Comparison of ENCODE assay signal across 2 cellular contexts in the genomic region with DNA sequence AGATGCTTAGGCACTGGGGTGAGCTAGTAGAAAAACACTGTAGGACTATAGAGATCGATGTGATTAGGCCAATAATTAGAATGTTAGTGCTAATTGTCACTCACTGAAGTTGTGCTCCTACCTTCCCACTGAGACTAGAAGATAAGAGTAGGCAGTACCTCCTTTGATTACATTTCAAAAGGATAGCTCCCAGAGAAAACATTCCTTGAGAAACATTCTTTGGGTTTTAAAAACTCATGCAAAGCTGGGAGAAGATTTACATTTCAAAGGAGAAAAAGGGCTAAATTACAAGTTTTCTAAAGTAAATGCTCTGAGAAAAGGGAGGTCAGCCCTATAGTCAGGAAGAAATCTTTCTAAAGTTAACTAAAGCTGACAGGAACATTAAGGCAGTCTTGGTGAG.
TF ChIP-seq lines count a peak whose summit lies in the region.

No MANE protein-coding gene starts in this region.

TF ChIP-seq in GM23338, 12 proteins besides CTCF, POLR2A, EP300 and RAD21 (continued from another document):
- TF ChIP-seq REST (IDR thresholded peaks at IDR 0.05; ENCODE audit: unreplicated experiment) (no peak), CREB1 (CRISPR knock-in tag; IDR thresholded peaks at IDR 0.05; ENCODE audit: low read depth) (no peak), EZH2 (IDR thresholded peaks at IDR 0.05; ENCODE audit: low read depth, unreplicated experiment) (no peak), POLR2AphosphoS5 (IDR thresholded peaks at IDR 0.05; ENCODE audit: low read depth) (no peak), ZNF462 (CRISPR knock-in tag; IDR thresholded peaks at IDR 0.05) (0 out of 2 replicates have a peak, but pooled peaks have one; percentile 30), ZNF331 (CRISPR knock-in tag; IDR thresholded peaks at IDR 0.05; ENCODE audit: low read depth) (no peak), ETS1 (IDR thresholded peaks at IDR 0.05) (no peak)

TF ChIP-seq in WTC11, 78 proteins besides CTCF, POLR2A, EP300 and RAD21 (continued from another document):
- TF ChIP-seq FOXP4 (CRISPR knock-in tag; IDR thresholded peaks at IDR 0.05), result peak; percentile 19; the same call in 1 of the 2 replicates
- TF ChIP-seq TEAD1 (CRISPR knock-in tag; IDR thresholded peaks at IDR 0.05), result peak; percentile 49; the same call in 1 of the 2 replicates
- TF ChIP-seq CDX4 (CRISPR knock-in tag; IDR thresholded peaks at IDR 0.05; ENCODE audit: borderline replicate concordance), result no peak
- no peak for TF ChIP-seq TP53 (CRISPR knock-in tag; IDR thresholded peaks at IDR 0.05)
- TF ChIP-seq MAX (CRISPR knock-in tag; IDR thresholded peaks at IDR 0.05), result no peak
- TF ChIP-seq MLX (CRISPR knock-in tag; IDR thresholded peaks at IDR 0.05), result no peak
- TF ChIP-seq, protein P1, sequence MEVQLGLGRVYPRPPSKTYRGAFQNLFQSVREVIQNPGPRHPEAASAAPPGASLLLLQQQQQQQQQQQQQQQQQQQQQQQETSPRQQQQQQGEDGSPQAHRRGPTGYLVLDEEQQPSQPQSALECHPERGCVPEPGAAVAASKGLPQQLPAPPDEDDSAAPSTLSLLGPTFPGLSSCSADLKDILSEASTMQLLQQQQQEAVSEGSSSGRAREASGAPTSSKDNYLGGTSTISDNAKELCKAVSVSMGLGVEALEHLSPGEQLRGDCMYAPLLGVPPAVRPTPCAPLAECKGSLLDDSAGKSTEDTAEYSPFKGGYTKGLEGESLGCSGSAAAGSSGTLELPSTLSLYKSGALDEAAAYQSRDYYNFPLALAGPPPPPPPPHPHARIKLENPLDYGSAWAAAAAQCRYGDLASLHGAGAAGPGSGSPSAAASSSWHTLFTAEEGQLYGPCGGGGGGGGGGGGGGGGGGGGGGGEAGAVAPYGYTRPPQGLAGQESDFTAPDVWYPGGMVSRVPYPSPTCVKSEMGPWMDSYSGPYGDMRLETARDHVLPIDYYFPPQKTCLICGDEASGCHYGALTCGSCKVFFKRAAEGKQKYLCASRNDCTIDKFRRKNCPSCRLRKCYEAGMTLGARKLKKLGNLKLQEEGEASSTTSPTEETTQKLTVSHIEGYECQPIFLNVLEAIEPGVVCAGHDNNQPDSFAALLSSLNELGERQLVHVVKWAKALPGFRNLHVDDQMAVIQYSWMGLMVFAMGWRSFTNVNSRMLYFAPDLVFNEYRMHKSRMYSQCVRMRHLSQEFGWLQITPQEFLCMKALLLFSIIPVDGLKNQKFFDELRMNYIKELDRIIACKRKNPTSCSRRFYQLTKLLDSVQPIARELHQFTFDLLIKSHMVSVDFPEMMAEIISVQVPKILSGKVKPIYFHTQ (CRISPR knock-in tag; IDR thresholded peaks at IDR 0.05), result no peak
- no peak for TF ChIP-seq RELA (CRISPR knock-in tag; IDR thresholded peaks at IDR 0.05; ENCODE audit: borderline replicate concordance)
- TF ChIP-seq TCF7 (CRISPR knock-in tag; IDR thresholded peaks at IDR 0.05; ENCODE audit: low read depth), result no peak
- no peak for TF ChIP-seq ZSCAN18 (CRISPR knock-in tag; IDR thresholded peaks at IDR 0.05)
- TF ChIP-seq, protein P2, sequence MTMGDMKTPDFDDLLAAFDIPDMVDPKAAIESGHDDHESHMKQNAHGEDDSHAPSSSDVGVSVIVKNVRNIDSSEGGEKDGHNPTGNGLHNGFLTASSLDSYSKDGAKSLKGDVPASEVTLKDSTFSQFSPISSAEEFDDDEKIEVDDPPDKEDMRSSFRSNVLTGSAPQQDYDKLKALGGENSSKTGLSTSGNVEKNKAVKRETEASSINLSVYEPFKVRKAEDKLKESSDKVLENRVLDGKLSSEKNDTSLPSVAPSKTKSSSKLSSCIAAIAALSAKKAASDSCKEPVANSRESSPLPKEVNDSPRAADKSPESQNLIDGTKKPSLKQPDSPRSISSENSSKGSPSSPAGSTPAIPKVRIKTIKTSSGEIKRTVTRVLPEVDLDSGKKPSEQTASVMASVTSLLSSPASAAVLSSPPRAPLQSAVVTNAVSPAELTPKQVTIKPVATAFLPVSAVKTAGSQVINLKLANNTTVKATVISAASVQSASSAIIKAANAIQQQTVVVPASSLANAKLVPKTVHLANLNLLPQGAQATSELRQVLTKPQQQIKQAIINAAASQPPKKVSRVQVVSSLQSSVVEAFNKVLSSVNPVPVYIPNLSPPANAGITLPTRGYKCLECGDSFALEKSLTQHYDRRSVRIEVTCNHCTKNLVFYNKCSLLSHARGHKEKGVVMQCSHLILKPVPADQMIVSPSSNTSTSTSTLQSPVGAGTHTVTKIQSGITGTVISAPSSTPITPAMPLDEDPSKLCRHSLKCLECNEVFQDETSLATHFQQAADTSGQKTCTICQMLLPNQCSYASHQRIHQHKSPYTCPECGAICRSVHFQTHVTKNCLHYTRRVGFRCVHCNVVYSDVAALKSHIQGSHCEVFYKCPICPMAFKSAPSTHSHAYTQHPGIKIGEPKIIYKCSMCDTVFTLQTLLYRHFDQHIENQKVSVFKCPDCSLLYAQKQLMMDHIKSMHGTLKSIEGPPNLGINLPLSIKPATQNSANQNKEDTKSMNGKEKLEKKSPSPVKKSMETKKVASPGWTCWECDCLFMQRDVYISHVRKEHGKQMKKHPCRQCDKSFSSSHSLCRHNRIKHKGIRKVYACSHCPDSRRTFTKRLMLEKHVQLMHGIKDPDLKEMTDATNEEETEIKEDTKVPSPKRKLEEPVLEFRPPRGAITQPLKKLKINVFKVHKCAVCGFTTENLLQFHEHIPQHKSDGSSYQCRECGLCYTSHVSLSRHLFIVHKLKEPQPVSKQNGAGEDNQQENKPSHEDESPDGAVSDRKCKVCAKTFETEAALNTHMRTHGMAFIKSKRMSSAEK (CRISPR knock-in tag; IDR thresholded peaks at IDR 0.05; ENCODE audit: borderline replicate concordance), result no peak
- TF ChIP-seq E2F1 (CRISPR knock-in tag; IDR thresholded peaks at IDR 0.05), result no peak
- TF ChIP-seq NFATC4 (CRISPR knock-in tag; IDR thresholded peaks at IDR 0.05), result no peak
- no peak for TF ChIP-seq IRF2 (CRISPR knock-in tag; IDR thresholded peaks at IDR 0.05; ENCODE audit: borderline replicate concordance, low read depth)
